1 cellular context compared by ENCODE assay signal in genomic region chr1:231528175-231529029, GRCh38.
TF ChIP-seq lines count a peak whose summit lies in the region.

Gene TSNAX, plus strand, starts transcription at chr1:231528669. Its CDS starts 142 bp downstream, at chr1:231528811.

TF ChIP-seq in K562, 482 proteins besides CTCF, POLR2A, EP300 and RAD21 (continued from another document):
- peak; percentile 61 for TF ChIP-seq E2F8 (IDR thresholded peaks at IDR 0.05; ENCODE audit: low read depth, partially characterized antibody)
- TF ChIP-seq ZNF695 (CRISPR knock-in tag; IDR thresholded peaks at IDR 0.05), result no peak
- TF ChIP-seq SIN3A (IDR thresholded peaks at IDR 0.05; ENCODE audit: borderline replicate concordance in 2 of 2, control insufficient read depth in 1 of 2, low read depth in 2 of 2, low read length in 2 of 2), result peak; percentile 84 to 85; a peak in 3 of 4 replicates
- no peak for TF ChIP-seq IRF9 (tag; IDR thresholded peaks at IDR 0.05)
- peak; percentile 47; the same call in 1 of the 2 replicates for TF ChIP-seq HMGXB4 (CRISPR knock-in tag; IDR thresholded peaks at IDR 0.05)
- TF ChIP-seq CBX1 (IDR thresholded peaks at IDR 0.05; ENCODE audit: low read depth), result 0 out of 2 replicates have a peak, but pooled peaks have one; percentile 63
- TF ChIP-seq MGA (IDR thresholded peaks at IDR 0.05), result peak; percentile 91
- TF ChIP-seq PRPF4 (IDR thresholded peaks at IDR 0.05; ENCODE audit: insufficient read depth, low read depth, low read length, poor library complexity, severe bottlenecking), result no peak
- TF ChIP-seq TAF7 (tag; IDR thresholded peaks at IDR 0.05), result peak; percentile 81
- no peak for TF ChIP-seq NCOR1 (IDR thresholded peaks at IDR 0.05)
- peak; percentile 41 for TF ChIP-seq SOX6 (IDR thresholded peaks at IDR 0.05)
- peak; percentile 81; the same call in 1 of the 2 replicates for TF ChIP-seq CTBP1 (IDR thresholded peaks at IDR 0.05; ENCODE audit: borderline replicate concordance)
- TF ChIP-seq ARID3B (CRISPR knock-in tag; IDR thresholded peaks at IDR 0.05; ENCODE audit: borderline replicate concordance), result no peak
- TF ChIP-seq CBX8 (IDR thresholded peaks at IDR 0.05; ENCODE audit: borderline replicate concordance, extremely low read depth, low read depth, low read length, poor library complexity, severe bottlenecking), result no peak
- TF ChIP-seq ZNF444 (CRISPR knock-in tag; IDR thresholded peaks at IDR 0.05), result no peak
- TF ChIP-seq PML (IDR thresholded peaks at IDR 0.05; ENCODE audit: low read length), result peak; percentile 83
- 0 out of 2 replicates have a peak, but pooled peaks have one; percentile 29 for TF ChIP-seq FOXP4 (CRISPR knock-in tag; IDR thresholded peaks at IDR 0.05; ENCODE audit: borderline replicate concordance)
- TF ChIP-seq HEY1 (CRISPR knock-in tag; IDR thresholded peaks at IDR 0.05; ENCODE audit: borderline replicate concordance), result 0 out of 2 replicates have a peak, but pooled peaks have one; percentile 10
- peak; percentile 72 for TF ChIP-seq NEUROD1 (IDR thresholded peaks at IDR 0.05; ENCODE audit: borderline replicate concordance, low read depth, low read length, partially characterized antibody)
- peak; percentile 92 for TF ChIP-seq RBBP5 (IDR thresholded peaks at IDR 0.05; ENCODE audit: borderline replicate concordance, insufficient read depth, low read length, poor library complexity, severe bottlenecking)
- peak in 1 of 2 experiments; percentile 78; a peak in 1 of 4 replicates for TF ChIP-seq TEAD1 (CRISPR knock-in tag; IDR thresholded peaks at IDR 0.05)
- TF ChIP-seq HDAC8 (tag; IDR thresholded peaks at IDR 0.05), result 0 out of 2 replicates have a peak, but pooled peaks have one; percentile 73
- peak; percentile 90 for TF ChIP-seq POLR2AphosphoS5 (IDR thresholded peaks at IDR 0.05; ENCODE audit: control insufficient read depth, insufficient read depth, low read depth, low read length)
- no peak for TF ChIP-seq TGIF2 (CRISPR knock-in tag; IDR thresholded peaks at IDR 0.05)
- peak; percentile 98 for TF ChIP-seq ZNF143 (CRISPR knock-in tag; IDR thresholded peaks at IDR 0.05)
- no peak for TF ChIP-seq TCF3 (CRISPR knock-in tag; IDR thresholded peaks at IDR 0.05)
- 0 out of 2 replicates have a peak, but pooled peaks have one; percentile 33 for TF ChIP-seq ZNF511 (CRISPR knock-in tag; IDR thresholded peaks at IDR 0.05)
- peak; percentile 92 for TF ChIP-seq ATF7 (IDR thresholded peaks at IDR 0.05)
- TF ChIP-seq YY1 (IDR thresholded peaks at IDR 0.05; ENCODE audit: borderline replicate concordance in 1 of 3, control insufficient read depth in 1 of 3, extremely low read depth in 1 of 3, insufficient read depth in 3 of 3, insufficient read length in 1 of 3, insufficient replicate concordance in 2 of 3, low read depth in 1 of 3, low read length in 2 of 3), result peak in 1 of 3 experiments; percentile 1
- TF ChIP-seq FIP1L1 (IDR thresholded peaks at IDR 0.05; ENCODE audit: low read depth, low read length, poor library complexity, severe bottlenecking), result no peak
